ENCODE assay signal across 2 cellular contexts in the genomic region with DNA sequence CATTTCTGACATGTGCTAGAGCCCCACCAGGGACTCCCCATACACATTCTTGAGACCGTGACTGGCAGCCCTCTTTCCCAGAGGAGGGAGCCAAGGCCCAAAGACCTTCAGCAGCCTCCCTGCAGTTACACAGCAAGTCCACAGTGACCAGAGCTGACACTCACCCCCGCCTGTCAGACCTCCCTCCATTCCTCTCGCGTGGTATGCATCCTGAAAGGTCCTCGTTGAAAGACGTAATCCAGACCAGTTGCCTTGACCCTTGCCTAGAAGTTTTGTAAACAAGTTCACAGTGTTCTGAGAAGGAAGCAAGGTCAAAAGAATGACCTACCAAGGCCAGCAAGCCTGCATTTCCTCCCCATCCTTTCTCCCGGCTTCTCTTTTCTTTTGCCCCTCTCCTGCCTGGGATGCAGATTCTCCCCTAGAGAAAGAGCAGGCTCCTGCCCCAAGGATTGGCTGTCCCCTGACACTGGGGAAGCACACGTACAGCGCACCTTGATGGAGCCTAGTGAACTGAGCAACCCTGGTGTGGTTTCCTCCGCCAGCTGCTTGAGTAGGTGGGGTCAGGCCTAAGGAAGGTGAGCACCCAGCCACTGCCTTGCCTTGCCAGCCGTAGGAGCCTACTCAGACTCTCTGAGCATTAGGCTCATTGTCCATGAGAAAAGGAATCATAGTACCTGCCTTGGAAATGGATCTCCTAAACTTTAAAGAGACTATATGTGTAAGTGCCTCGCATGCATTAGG.
TF ChIP-seq lines count a peak whose summit lies in the region.

No MANE protein-coding gene starts in this region.

TF ChIP-seq in HepG2, 621 proteins besides CTCF, POLR2A, EP300 and RAD21:
- no peak for TF ChIP-seq CREM (IDR thresholded peaks at IDR 0.05)
- TF ChIP-seq CREM (CRISPR knock-in tag; IDR thresholded peaks at IDR 0.05) = no peak
- no peak for TF ChIP-seq ZNF878 (CRISPR knock-in tag; IDR thresholded peaks at IDR 0.05)
- no peak for TF ChIP-seq E2F2 (CRISPR knock-in tag; IDR thresholded peaks at IDR 0.05; ENCODE audit: borderline replicate concordance)

TF ChIP-seq in WTC11, 78 proteins besides CTCF, POLR2A, EP300 and RAD21:
- TF ChIP-seq ZBTB21 (CRISPR knock-in tag; IDR thresholded peaks at IDR 0.05; ENCODE audit: borderline replicate concordance) (no peak), ZMAT4 (CRISPR knock-in tag; IDR thresholded peaks at IDR 0.05) (no peak)
